9 cellular contexts compared by ENCODE assay signal in the genomic region with DNA sequence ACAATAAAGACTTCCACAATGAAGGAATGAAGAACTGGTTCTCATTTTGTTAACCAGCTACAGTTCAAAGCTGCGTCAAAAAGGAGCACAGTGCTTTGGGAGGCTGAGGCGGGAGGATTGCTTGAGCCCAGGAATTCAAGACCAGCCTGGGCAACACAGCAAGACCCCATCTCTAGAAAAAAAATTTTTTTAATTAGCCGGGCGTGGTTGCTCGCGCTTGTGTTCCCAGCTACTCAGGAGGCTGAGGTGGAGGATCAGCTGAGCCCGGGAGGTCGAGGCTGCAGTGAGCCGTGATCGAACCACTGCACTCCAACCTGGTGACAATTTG. TPM values are rescaled to one million over a fixed set of nuclear protein-coding genes. Genes with fewer than 3 reads are reported as not detected.
DNase-seq lines count a peak whose midpoint lies in the region; ATAC-seq, FAIRE-seq and TF ChIP-seq lines count a peak whose summit lies in the region.
"Had no signal": no experiment of that assay in that cellular context is flagged by ENCODE, and none has a peak within 500 bp of the region (broad histone marks: within the 10 kb centered on the region; RNA-seq: fewer than 3 reads in every experiment).

No MANE protein-coding gene starts in this region.

- H3K4me3 ChIP-seq in A673 (ENCODE audit: low read depth, low read length, poor library complexity, severe bottlenecking), result peak overlapping the region; percentile 42
- H3K4me3 ChIP-seq in GM23338, result peak overlapping the region; percentile 63
- H3K4me3 ChIP-seq in thyroid gland (replicated peaks in 1 of 3), result peak overlapping the region in 1 of 3 donors; percentile 29

- 71 to 85% methylated on average over 10 of the region's 10 CpGs for WGBS in thyroid gland, 2 donors

- H3K79me2 ChIP-seq in GM23338 (replicated peaks; ENCODE audit: insufficient read depth), result no peaks in the 10 kb centered on the region

- H3K36me3 ChIP-seq in A673 (ENCODE audit: insufficient read depth, low read length, poor library complexity, severe bottlenecking) (no peaks in the 10 kb centered on the region), GM23338 (ENCODE audit: insufficient read depth) (no peaks in the 10 kb centered on the region), thyroid gland (no peaks in the 10 kb centered on the region)

- peak overlapping the region; percentile 70 for H3K4me3 Mint-ChIP-seq in GM23338
- H3K4me3 Mint-ChIP-seq in central memory CD8-positive, alpha-beta T cell, result peak overlapping the region; percentile 70
- peak overlapping the region in 7 of 8 donors; percentile 50 to 86 (median 75) for H3K4me3 Mint-ChIP-seq in naive B cell

- TF ChIP-seq CTCF in A673 (conservative IDR thresholded peaks at IDR 0.05; ENCODE audit: low read depth, low read length) (no peak), GM23338 (conservative IDR thresholded peaks at IDR 0.05; ENCODE audit: low read depth in 2 of 2) (no peak), thyroid gland (IDR thresholded peaks at IDR 0.05) (no peak)

- no peak overlapping the region for H3K27ac Mint-ChIP-seq in GM23338
- H3K27ac Mint-ChIP-seq in central memory CD8-positive, alpha-beta T cell (ENCODE audit: low read depth), result no peak overlapping the region
- H3K27ac Mint-ChIP-seq in naive B cell, result peak overlapping the region in 1 of 6 donors; percentile 39

- peak overlapping the region; percentile 98 for H2AFZ ChIP-seq in GM23338

- H3K4me1 Mint-ChIP-seq in GM23338 (peaks cover 28% of the 10 kb centered on the region), naive B cell (peaks cover 15 to 35% (median 25%) of the 10 kb centered on the region in 3 donors)
- peaks cover 6% of the 10 kb centered on the region for H3K4me1 Mint-ChIP-seq in central memory CD8-positive, alpha-beta T cell

- POLR2A ChIA-PET in A673 (lab: Charles Lee; ENCODE audit: low non-redundant PET), result no interaction called here

- peaks cover 43% of the 10 kb centered on the region for H3K27me3 ChIP-seq in A673 (replicated peaks; ENCODE audit: insufficient read depth, low read depth, low read length, poor library complexity)
- peaks cover 79% of the 10 kb centered on the region for H3K27me3 ChIP-seq in GM23338 (ENCODE audit: insufficient read depth)
- H3K27me3 ChIP-seq in thyroid gland, result no peaks in the 10 kb centered on the region

- H3K9me3 ChIP-seq in A673 (ENCODE audit: low read depth, low read length, poor library complexity, severe bottlenecking) (no peaks in the 10 kb centered on the region), thyroid gland (no peaks in the 10 kb centered on the region)

- TF ChIP-seq POLR2A in thyroid gland (IDR thresholded peaks at IDR 0.05), result no peak

- ATAC-seq in GM23338, result no peak
- ATAC-seq in central memory CD8-positive, alpha-beta T cell (replicated peaks; ENCODE audit: extremely low read depth, poor library complexity, severe bottlenecking), result no peak
- no peak for ATAC-seq in naive B cell (ENCODE audit: low read depth in 2 of 2)
- ATAC-seq in GM18520 (IDR thresholded peaks at IDR 0.05; ENCODE audit: unreplicated experiment), result no peak

- no TSS peak for BruUV-seq in A673 (replicated peaks; lab: Mats Ljungman, UMichigan)

- peaks cover 68% of the 10 kb centered on the region for H3K27me3 Mint-ChIP-seq in GM23338 (ENCODE audit: insufficient read depth, low read depth, poor library complexity)
- H3K27me3 Mint-ChIP-seq in central memory CD8-positive, alpha-beta T cell, result peaks cover 78% of the 10 kb centered on the region
- peaks cover 67 to 90% (median 81%) of the 10 kb centered on the region in 3 donors for H3K27me3 Mint-ChIP-seq in naive B cell

- no peaks in the 10 kb centered on the region for H3F3A ChIP-seq in GM23338 (replicated peaks; ENCODE audit: low read depth)

- H3K36me3 Mint-ChIP-seq in GM23338 (ENCODE audit: low read depth), result peaks cover 5% of the 10 kb centered on the region; the same call in 2 of the 3 replicates
- H3K36me3 Mint-ChIP-seq in central memory CD8-positive, alpha-beta T cell (ENCODE audit: insufficient read depth), result no peaks in the 10 kb centered on the region
- H3K36me3 Mint-ChIP-seq in naive B cell, result no peaks in the 10 kb centered on the region

- no peaks in the 10 kb centered on the region for H4K20me1 ChIP-seq in GM23338 (replicated peaks; ENCODE audit: insufficient read depth)

- H3K4me1 ChIP-seq in A673 (ENCODE audit: insufficient read depth, low read length, poor library complexity, severe bottlenecking), result peaks cover 8% of the 10 kb centered on the region
- H3K4me1 ChIP-seq in GM23338 (ENCODE audit: insufficient read depth), result peaks cover 27% of the 10 kb centered on the region
- peaks cover 14 to 23% of the 10 kb centered on the region in 2 donors for H3K4me1 ChIP-seq in thyroid gland

- FAIRE-seq in HTR-8/SVneo (lab: Jason Lieb, UNC), result no peak

- peaks cover 9% of the 10 kb centered on the region for H3K9me3 Mint-ChIP-seq in GM23338
- H3K9me3 Mint-ChIP-seq in central memory CD8-positive, alpha-beta T cell, result no peaks in the 10 kb centered on the region
- peaks cover 0 to 4% (median 0%) of the 10 kb centered on the region in 7 donors for H3K9me3 Mint-ChIP-seq in naive B cell

- DNase-seq in A673 (ENCODE audit: low spot score), result no peak
- no peak for DNase-seq in GM23338 (ENCODE audit: low spot score)
- DNase-seq in central memory CD8-positive, alpha-beta T cell (ENCODE audit: low spot score in 2 of 2), result no peak
- DNase-seq in naive B cell, result no peak
- no peak for DNase-seq in activated effector memory CD4-positive, alpha-beta T cell treated with Interleukin-2 at 50 U/mL for 16 hours
- DNase-seq in thyroid gland, result no peak
- no peak for DNase-seq in HTR-8/SVneo (ENCODE audit: insufficient read length, low spot score)
- DNase-seq: T-helper 9 cell had no signal

- H3K9me2 ChIP-seq in GM23338 (ENCODE audit: insufficient read depth), result no peaks in the 10 kb centered on the region

- peak overlapping the region; percentile 86 for H3K4me2 ChIP-seq in GM23338

- intact Hi-C loops in A673 (cut with micrococcal nuclease; ENCODE audit: unreplicated experiment) (no loop called here), thyroid gland (cut with DNase I) (no loop called here)

- CTCF ChIA-PET in A673 (lab: Charles Lee), result interaction anchor here (0.6 to 0.7 kb wide), 3 partner anchors 14 to 132 kb away, joined by 3 to 6 read pairs (median 3); no protein-coding TSS in a partner anchor

- H3K27ac ChIP-seq in A673 (ENCODE audit: low read depth, low read length, poor library complexity, severe bottlenecking), result no peak overlapping the region
- H3K27ac ChIP-seq in GM23338 (ENCODE audit: low read depth), result no peak overlapping the region
- no peak overlapping the region for H3K27ac ChIP-seq in thyroid gland

TF ChIP-seq in GM23338, 12 proteins besides CTCF, POLR2A, EP300 and RAD21:
- TF ChIP-seq POLR2AphosphoS5 (IDR thresholded peaks at IDR 0.05; ENCODE audit: low read depth), result no peak
- TF ChIP-seq EZH2 (IDR thresholded peaks at IDR 0.05; ENCODE audit: low read depth, unreplicated experiment), result peak; percentile 53
- no peak for TF ChIP-seq CREB1 (CRISPR knock-in tag; IDR thresholded peaks at IDR 0.05; ENCODE audit: low read depth)
- TF ChIP-seq, protein P1, sequence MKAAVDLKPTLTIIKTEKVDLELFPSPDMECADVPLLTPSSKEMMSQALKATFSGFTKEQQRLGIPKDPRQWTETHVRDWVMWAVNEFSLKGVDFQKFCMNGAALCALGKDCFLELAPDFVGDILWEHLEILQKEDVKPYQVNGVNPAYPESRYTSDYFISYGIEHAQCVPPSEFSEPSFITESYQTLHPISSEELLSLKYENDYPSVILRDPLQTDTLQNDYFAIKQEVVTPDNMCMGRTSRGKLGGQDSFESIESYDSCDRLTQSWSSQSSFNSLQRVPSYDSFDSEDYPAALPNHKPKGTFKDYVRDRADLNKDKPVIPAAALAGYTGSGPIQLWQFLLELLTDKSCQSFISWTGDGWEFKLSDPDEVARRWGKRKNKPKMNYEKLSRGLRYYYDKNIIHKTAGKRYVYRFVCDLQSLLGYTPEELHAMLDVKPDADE (IDR thresholded peaks at IDR 0.05), result no peak
- TF ChIP-seq NANOG (IDR thresholded peaks at IDR 0.05; ENCODE audit: borderline replicate concordance), result no peak
- TF ChIP-seq REST (IDR thresholded peaks at IDR 0.05; ENCODE audit: unreplicated experiment), result no peak
- TF ChIP-seq ZNF331 (CRISPR knock-in tag; IDR thresholded peaks at IDR 0.05; ENCODE audit: low read depth), result no peak
- TF ChIP-seq STAT1 (IDR thresholded peaks at IDR 0.05; ENCODE audit: unreplicated experiment), result no peak
TF ChIP-seq in GM23338: peak in this region for 1.

RNA-seq across cellular contexts. Expression of gene SLC6A4, which starts 0.8 kb away (rescaled TPM):
- not detected in 2 replicates for total RNA-seq in A673 (2021)
- 0.12 and 0.14 TPM in 2 replicates for total RNA-seq in GM23338 (2014; rRNA removed; shearing (Covaris generic))
- 0.06 and 0.07 TPM in 2 replicates for polyA plus RNA-seq in GM23338 (2016; fragmentation: Nextera tagmentation; extraction: Ambion mirVana)
- under 1 TPM in 3 of 6 donors, not detected in 3; 0.10 to 0.16 (median 0.11) TPM for polyA plus RNA-seq in naive B cell (ENCODE audit: low read depth in 6 of 6)
- 1 to 10 TPM in 1 of 4 donors, under 1 TPM in 3; under 0.01 to 4.9 (median 0.20) TPM for total RNA-seq in thyroid gland

RNA-seq across cellular contexts. Expression of gene BLMH, which starts 55.5 kb away (rescaled TPM):
- total RNA-seq in A673 (2021) (94.3 and 100 TPM in 2 replicates), thyroid gland (10 to 100 TPM; 17.5 to 31.7 (median 27.1) TPM)
- 58.7 and 63.1 TPM in 2 replicates for total RNA-seq in GM23338 (2014; rRNA removed; shearing (Covaris generic))
- polyA plus RNA-seq in GM23338 (2016; fragmentation: Nextera tagmentation; extraction: Ambion mirVana) (32.1 and 36.4 TPM in 2 replicates), naive B cell (ENCODE audit: low read depth in 6 of 6) (1 to 10 TPM in 5 of 6 donors, not detected in 1; 3.8 to 9.1 (median 5.3) TPM)
